Comparison of ENCODE assay signal across 8 cellular contexts in the genomic region with DNA sequence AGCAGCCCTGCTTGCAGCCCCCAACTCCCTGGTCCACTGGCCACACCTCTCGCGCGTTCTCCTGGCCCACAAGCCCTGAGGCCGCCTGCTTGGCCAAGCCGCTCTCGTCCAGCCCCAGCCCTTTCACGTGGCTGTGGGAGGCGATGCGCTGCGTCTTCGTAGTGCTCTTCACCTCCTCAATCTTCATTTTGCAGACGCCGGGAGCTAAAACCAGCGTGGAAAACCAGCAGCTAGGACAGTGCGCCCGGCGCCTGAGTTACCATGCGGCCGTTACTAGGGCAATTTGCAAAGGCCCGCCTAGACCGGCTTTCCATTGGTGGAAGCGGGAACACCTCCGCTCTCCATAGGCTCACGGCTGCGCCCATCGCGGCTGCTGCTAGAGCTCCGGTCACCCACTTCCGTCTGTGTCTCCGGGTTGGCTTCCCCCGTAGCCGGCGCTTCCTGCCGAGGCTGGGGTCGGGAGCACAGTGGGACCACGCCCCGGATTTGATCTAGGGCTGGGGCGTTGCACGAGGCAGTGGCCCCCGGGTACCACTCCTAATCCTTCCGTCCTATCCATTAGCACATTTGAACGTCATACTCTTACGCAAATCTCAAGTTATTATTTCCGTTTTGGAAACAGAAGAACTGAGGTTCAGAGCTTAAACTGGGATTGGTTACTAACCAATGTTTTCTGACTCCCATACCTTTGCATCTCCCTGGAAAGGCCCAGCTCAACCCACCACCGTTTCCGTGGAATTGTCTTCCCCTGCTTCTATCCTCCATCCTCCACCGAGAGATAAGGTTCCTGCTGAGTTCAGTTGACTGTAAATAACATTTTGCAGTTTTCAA. TPM values are rescaled to one million over a fixed set of nuclear protein-coding genes. Genes with fewer than 3 reads are reported as not detected.
A peak's percentile ranks its signal among the peaks of the same experiment; 100 is the strongest.
DNase-seq lines count a peak whose midpoint lies in the region; ATAC-seq and TF ChIP-seq lines count a peak whose summit lies in the region.

TSS of gene RUVBL1 (minus strand) at position 275 of the 831 bp plus-strand sequence. CDS start at position 187, 88 bp downstream.

- no peak for TF ChIP-seq CTCF in RWPE2 (IDR thresholded peaks at IDR 0.05; ENCODE audit: poor library complexity, severe bottlenecking)
- TF ChIP-seq CTCF in fibroblast of mammary gland (conservative IDR thresholded peaks at IDR 0.05; ENCODE audit: control insufficient read depth, insufficient read depth, low read depth, low read length), result no peak
- TF ChIP-seq CTCF in natural killer cell (IDR thresholded peaks at IDR 0.05), result no peak

- H3K27me3 ChIP-seq in RWPE2 (ENCODE audit: insufficient read depth, poor library complexity, severe bottlenecking), result no peaks in the 10 kb centered on the region

- H3K9me3 ChIP-seq in RWPE2 (ENCODE audit: severe bottlenecking), result no peaks in the 10 kb centered on the region

- peak within 1 kb of the TSS; percentile 93 for H3K27ac Mint-ChIP-seq in activated T-helper 2 cell treated with anti-CD3 and anti-CD28 coated beads, Interferon-gamma antibody, Interleukin-2, Interleukin-4, amounts not matched to agents 10 μg/mL and 5 μg/mL and 100 μg/mL, durations not matched to agents 14 hours and 24 hours and 36 hours
- peak within 1 kb of the TSS; percentile 95 to 96 for H3K27ac Mint-ChIP-seq in natural killer cell

- H3K9me3 Mint-ChIP-seq in activated T-helper 2 cell treated with anti-CD3 and anti-CD28 coated beads, Interferon-gamma antibody, Interleukin-2, Interleukin-4, amounts not matched to agents 10 μg/mL and 5 μg/mL and 100 μg/mL, durations not matched to agents 14 hours and 24 hours and 36 hours, result peaks cover 4% of the 10 kb centered on the region
- H3K9me3 Mint-ChIP-seq in natural killer cell, result peaks cover 0 to 3% of the 10 kb centered on the region in 2 donors

- intact Hi-C loops in activated T-helper 2 cell treated with anti-CD3 and anti-CD28 coated beads, Interferon-gamma antibody, Interleukin-2, Interleukin-4, amounts not matched to agents 10 μg/mL and 5 μg/mL and 100 μg/mL, durations not matched to agents 14 hours and 24 hours and 36 hours (cut with micrococcal nuclease), result loop anchor here (1.0 to 10.0 kb wide), 4 partner anchors 11 to 1139 kb away; partner anchors contain the start of genes EEFSEC, PLXNA1 and SEC61A1
- intact Hi-C loops in natural killer cell (cut with micrococcal nuclease), result loop anchor here (1.0 kb wide), 2 partner anchors 30 to 48 kb away; partner anchors contain the start of gene EEFSEC

- H3K4me3 Mint-ChIP-seq in activated T-helper 2 cell treated with anti-CD3 and anti-CD28 coated beads, Interferon-gamma antibody, Interleukin-2, Interleukin-4, amounts not matched to agents 10 μg/mL and 5 μg/mL and 100 μg/mL, durations not matched to agents 14 hours and 24 hours and 36 hours (ENCODE audit: low read depth), result peak within 1 kb of the TSS; percentile 98
- peak within 1 kb of the TSS; percentile 99 for H3K4me3 Mint-ChIP-seq in natural killer cell

- ATAC-seq in RWPE2 (ENCODE audit: low read depth) (peak; percentile 100), natural killer cell (peak; percentile 96 to 98 (median 97))

- H3K4me3 ChIP-seq in RWPE2 (ENCODE audit: severe bottlenecking) (peak within 1 kb of the TSS; percentile 75), fibroblast of mammary gland (ENCODE audit: control insufficient read depth, low read depth, low read length) (peak within 1 kb of the TSS; percentile 96)

- H3K4me1 ChIP-seq in RWPE2 (ENCODE audit: insufficient read depth, poor library complexity, severe bottlenecking), result peaks cover 6% of the 10 kb centered on the region

- peaks cover 27% of the 10 kb centered on the region for H3K4me1 Mint-ChIP-seq in activated T-helper 2 cell treated with anti-CD3 and anti-CD28 coated beads, Interferon-gamma antibody, Interleukin-2, Interleukin-4, amounts not matched to agents 10 μg/mL and 5 μg/mL and 100 μg/mL, durations not matched to agents 14 hours and 24 hours and 36 hours (ENCODE audit: low read depth)
- peaks cover 20 to 29% of the 10 kb centered on the region in 2 donors for H3K4me1 Mint-ChIP-seq in natural killer cell

- H3K27ac ChIP-seq in RWPE2 (ENCODE audit: poor library complexity, severe bottlenecking), result peak within 1 kb of the TSS; percentile 46

- peaks cover 18% of the 10 kb centered on the region for H3K36me3 Mint-ChIP-seq in activated T-helper 2 cell treated with anti-CD3 and anti-CD28 coated beads, Interferon-gamma antibody, Interleukin-2, Interleukin-4, amounts not matched to agents 10 μg/mL and 5 μg/mL and 100 μg/mL, durations not matched to agents 14 hours and 24 hours and 36 hours (ENCODE audit: low read depth)
- H3K36me3 Mint-ChIP-seq in natural killer cell, result no peaks in the 10 kb centered on the region

- H3K27me3 Mint-ChIP-seq in activated T-helper 2 cell treated with anti-CD3 and anti-CD28 coated beads, Interferon-gamma antibody, Interleukin-2, Interleukin-4, amounts not matched to agents 10 μg/mL and 5 μg/mL and 100 μg/mL, durations not matched to agents 14 hours and 24 hours and 36 hours (ENCODE audit: low read depth), result no peaks in the 10 kb centered on the region
- H3K27me3 Mint-ChIP-seq in natural killer cell (ENCODE audit: low read depth in 2 of 2), result no peaks in the 10 kb centered on the region

- H3K36me3 ChIP-seq in RWPE2 (ENCODE audit: low read depth), result peaks cover 10% of the 10 kb centered on the region

- DNase-seq in EH (ENCODE audit: low read depth) (peak; percentile 98), H4 (ENCODE audit: low spot score) (peak; percentile 98), LoVo (ENCODE audit: low spot score) (peak; percentile 98), RWPE2 (ENCODE audit: low spot score) (peak; percentile 98), fibroblast of mammary gland (ENCODE audit: low read depth) (peak; percentile 98), natural killer cell (peak; percentile 92)
- DNase-seq in activated T-helper 2 cell treated with anti-CD3 and anti-CD28 coated beads, Interferon-gamma antibody, Interleukin-2, Interleukin-4, amounts not matched to agents 10 μg/mL and 5 μg/mL and 100 μg/mL, durations not matched to agents 14 hours and 24 hours and 36 hours (ENCODE audit: low spot score), result peak; percentile 96
- peak; percentile 98 for DNase-seq in stimulated activated naive CD4-positive, alpha-beta T cell treated with Interleukin-2 at 50 U/mL for 16 hours (lab: John Stamatoyannopoulos, UW)

RNA-seq across cellular contexts. Expression of gene RUVBL1, which starts in this region (rescaled TPM):
- 131 and 136 TPM in 2 replicates for total RNA-seq in H4 (2014; rRNA removed; shearing (Covaris generic))
- total RNA-seq in activated T-helper 2 cell treated with anti-CD3 and anti-CD28 coated beads, Interferon-gamma antibody, Interleukin-2, Interleukin-4, amounts not matched to agents 10 μg/mL and 5 μg/mL and 100 μg/mL, durations not matched to agents 14 hours and 24 hours and 36 hours, result 111 and 112 TPM in 2 replicates
- 10 to 100 TPM; 11.9 to 18.5 (median 14.1) TPM for total RNA-seq in natural killer cell

Comparison
In these comparisons a context has a peak if more than half of its experiments do, and no peak if none do; other contexts are left out.
1. Peak in every context shown above with its lines: DNase-seq, ATAC-seq, H3K4me3 ChIP-seq and H3K27ac ChIP-seq.